In genomic region chr14:21825147-21825743, GRCh38 we compare ENCODE assay signal across 8 cellular contexts.
DNase-seq lines count a peak whose midpoint lies in the region; ATAC-seq and TF ChIP-seq lines count a peak whose summit lies in the region.

No MANE protein-coding gene starts in this region.

- H3K4me3 ChIP-seq in choroid plexus epithelial cell (ENCODE audit: low read depth, low read length): no peak overlapping the region

- peak; percentile 49 for TF ChIP-seq CTCF in choroid plexus epithelial cell (conservative IDR thresholded peaks at IDR 0.05; ENCODE audit: low read depth, low read length)

- DNase-seq in Daoy (ENCODE audit: low read depth) (peak; percentile 68), HUDEP-2 (lab: John Stamatoyannopoulos, UW; ENCODE audit: unreplicated experiment in 76 of 76) (peak in 44 of 76 experiments; percentile 0 to 57 (median 20)), T-helper 22 cell (ENCODE audit: low read depth) (peak; percentile 13), choroid plexus epithelial cell (ENCODE audit: low read depth) (peak; percentile 34), ureter (ENCODE audit: low spot score) (no peak), OCI-M2 (lab: John Stamatoyannopoulos, UW; ENCODE audit: unreplicated experiment) (no peak)
- DNase-seq in stimulated activated CD4-positive, alpha-beta T cell treated with anti-CD3 and anti-CD28 coated beads, Interleukin-15, amount 100 ng/mL, for 24 hours: peak; percentile 60

- no peak for ATAC-seq in GM21528 (IDR thresholded peaks at IDR 0.05; ENCODE audit: low FRiP score, unreplicated experiment)

Comparison
In these comparisons a context has a peak if more than half of its experiments do, and no peak if none do; other contexts are left out.
1. DNase-seq: peak in Daoy (single experiment), HUDEP-2 (44 of 76), T-helper 22 cell (single experiment), choroid plexus epithelial cell (single experiment) and stimulated activated CD4-positive, alpha-beta T cell treated with anti-CD3 and anti-CD28 coated beads, Interleukin-15, amount 100 ng/mL, for 24 hours (single experiment); none in ureter (single experiment) and OCI-M2 (single experiment).